Comparison of ENCODE assay signal across 15 cellular contexts in genomic region chr2:138494265-138494966, GRCh38. TPM values are rescaled to one million over a fixed set of nuclear protein-coding genes. Genes with fewer than 3 reads are reported as not detected.
DNase-seq lines count a peak whose midpoint lies in the region; FAIRE-seq and TF ChIP-seq lines count a peak whose summit lies in the region.
"Had no signal": no experiment of that assay in that cellular context is flagged by ENCODE, and none has a peak within 500 bp of the region (broad histone marks: within the 10 kb centered on the region; RNA-seq: fewer than 3 reads in every experiment).

No MANE protein-coding gene starts in this region.

- H3K79me2 ChIP-seq in H1 (ENCODE audit: control insufficient read depth in 1 of 2, insufficient read depth in 2 of 2, low read length in 2 of 2) (no peaks in the 10 kb centered on the region), mesendoderm (ENCODE audit: control insufficient read depth, insufficient read depth, low read length) (no peaks in the 10 kb centered on the region)

- no peak overlapping the region for H3K4me2 ChIP-seq in H1 (ENCODE audit: insufficient read depth in 1 of 2, low read depth in 2 of 2, low read length in 2 of 2)
- H3K4me2 ChIP-seq in mesendoderm (ENCODE audit: low read length) = no peak overlapping the region
- H3K4me2 ChIP-seq: GM23338 had no signal

- H2BK120ac ChIP-seq in H1 (replicated peaks; ENCODE audit: low read depth, low read length) (no peak overlapping the region), mesendoderm (ENCODE audit: low read depth, low read length) (no peak overlapping the region)

- CTCF ChIA-PET in Caco-2 (lab: Charles Lee) (interaction anchor here (1.2 kb wide), 1 partner anchor 293 kb away, joined by 4 read pairs; no protein-coding TSS in a partner anchor), H1 (lab: Charles Lee; ENCODE audit: partially characterized antibody) (no interaction called here)

- H3K4me3 Mint-ChIP-seq in Caco-2 (ENCODE audit: unreplicated experiment) = peak overlapping the region; percentile 13
- no peak overlapping the region for H3K4me3 Mint-ChIP-seq in activated T-helper 1 cell treated with anti-CD3 and anti-CD28 coated beads, Interleukin-12 subunit alpha, Interleukin-12 subunit beta, Interleukin-2, Interleukin-4 antibody, amounts not matched to agents 30 ng/mL and 10 ng/mL and 1 ng/mL, durations not matched to agents 14 hours and 24 hours and 36 hours
- H3K4me3 Mint-ChIP-seq: GM23338 had no signal

- H3K79me1 ChIP-seq in H1 (ENCODE audit: low read depth, low read length) (no peaks in the 10 kb centered on the region; the same call in 1 of the 2 replicates), mesendoderm (ENCODE audit: low read length) (no peaks in the 10 kb centered on the region)

- H3K9me3 Mint-ChIP-seq in Caco-2 (ENCODE audit: unreplicated experiment) = no peaks in the 10 kb centered on the region
- H3K9me3 Mint-ChIP-seq in activated T-helper 1 cell treated with anti-CD3 and anti-CD28 coated beads, Interleukin-12 subunit alpha, Interleukin-12 subunit beta, Interleukin-2, Interleukin-4 antibody, amounts not matched to agents 30 ng/mL and 10 ng/mL and 1 ng/mL, durations not matched to agents 14 hours and 24 hours and 36 hours = no peaks in the 10 kb centered on the region
- H3K9me3 Mint-ChIP-seq: GM23338 had no signal

- no peak overlapping the region for H2BK20ac ChIP-seq in H1 (ENCODE audit: low read length)

- H3K36me3 ChIP-seq in Caco-2 (ENCODE audit: control insufficient read depth, insufficient read depth, low read length) = no peaks in the 10 kb centered on the region
- H3K36me3 ChIP-seq in H1 (ENCODE audit: control insufficient read depth in 2 of 4, insufficient read depth in 4 of 4, low read length in 3 of 4) = no peaks in the 10 kb centered on the region; a peak in 1 of 8 replicates
- H3K36me3 ChIP-seq in mesendoderm (ENCODE audit: control insufficient read depth, insufficient read depth, low read length) = no peaks in the 10 kb centered on the region

- H2BK5ac ChIP-seq in H1 (ENCODE audit: low read depth, low read length) (no peak overlapping the region), mesendoderm (ENCODE audit: low read length) (no peak overlapping the region)

- peaks cover 0 to 1% of the 10 kb centered on the region in 2 experiments for H4K20me1 ChIP-seq in H1 (replicated peaks in 1 of 2; ENCODE audit: control insufficient read depth in 1 of 2, insufficient read depth in 2 of 2, low read length in 2 of 2)

- intact Hi-C loops in Caco-2 (cut with micrococcal nuclease; ENCODE audit: unreplicated experiment) = loop anchor here (2.0 to 10.0 kb wide), 5 partner anchors 72 to 580 kb away; no protein-coding TSS in a partner anchor
- intact Hi-C loops in activated T-helper 1 cell treated with anti-CD3 and anti-CD28 coated beads, Interleukin-12 subunit alpha, Interleukin-12 subunit beta, Interleukin-2, Interleukin-4 antibody, amounts not matched to agents 30 ng/mL and 10 ng/mL and 1 ng/mL, durations not matched to agents 14 hours and 24 hours and 36 hours (cut with micrococcal nuclease) = no loop called here

- H4K8ac ChIP-seq in H1 (ENCODE audit: extremely low read depth, insufficient read depth, low read length) = no peak overlapping the region; the same call in 1 of the 2 replicates
- H4K8ac ChIP-seq in mesendoderm (ENCODE audit: low read depth, low read length) = no peak overlapping the region

- peaks cover 70% of the 10 kb centered on the region for H3K4me1 ChIP-seq in Caco-2
- H3K4me1 ChIP-seq in H1 (replicated peaks in 1 of 4; ENCODE audit: control insufficient read depth in 3 of 4, insufficient read depth in 4 of 4, low read length in 3 of 4) = 0 out of 7 replicates have a peak, but pooled peaks cover 0 to 2% (median 0%) of the 10 kb centered on the region in 4 experiments
- H3K4me1 ChIP-seq in mesendoderm (ENCODE audit: control insufficient read depth, low read depth, low read length) = peaks cover 13% of the 10 kb centered on the region

- H3K27me3 ChIP-seq in Caco-2 (replicated peaks; ENCODE audit: control insufficient read depth, insufficient read depth, low read length) = no peaks in the 10 kb centered on the region
- no peaks in the 10 kb centered on the region for H3K27me3 ChIP-seq in H1 (replicated peaks in 1 of 4; ENCODE audit: control insufficient read depth in 3 of 4, extremely low read depth in 1 of 4, insufficient read depth in 3 of 4, low read length in 3 of 4)
- H3K27me3 ChIP-seq in mesendoderm (ENCODE audit: insufficient read depth, low read length, poor library complexity) = no peaks in the 10 kb centered on the region

- peak overlapping the region; percentile 36 for H3K27ac Mint-ChIP-seq in Caco-2 (ENCODE audit: unreplicated experiment)
- no peak overlapping the region for H3K27ac Mint-ChIP-seq in activated T-helper 1 cell treated with anti-CD3 and anti-CD28 coated beads, Interleukin-12 subunit alpha, Interleukin-12 subunit beta, Interleukin-2, Interleukin-4 antibody, amounts not matched to agents 30 ng/mL and 10 ng/mL and 1 ng/mL, durations not matched to agents 14 hours and 24 hours and 36 hours
- H3K27ac Mint-ChIP-seq: GM23338 had no signal

- H4K5ac ChIP-seq in H1 (ENCODE audit: insufficient read length, low read depth, low read length) (no peak overlapping the region), mesendoderm (ENCODE audit: low read length) (no peak overlapping the region)

- no peaks in the 10 kb centered on the region for H3K27me3 Mint-ChIP-seq in Caco-2 (ENCODE audit: insufficient read depth, unreplicated experiment)
- H3K27me3 Mint-ChIP-seq in activated T-helper 1 cell treated with anti-CD3 and anti-CD28 coated beads, Interleukin-12 subunit alpha, Interleukin-12 subunit beta, Interleukin-2, Interleukin-4 antibody, amounts not matched to agents 30 ng/mL and 10 ng/mL and 1 ng/mL, durations not matched to agents 14 hours and 24 hours and 36 hours (ENCODE audit: insufficient read depth) = no peaks in the 10 kb centered on the region

- H3K9ac ChIP-seq in H1 (replicated peaks in 1 of 4; ENCODE audit: extremely low read depth in 1 of 4, low read depth in 3 of 4, low read length in 3 of 4) = no peak overlapping the region
- no peak overlapping the region for H3K9ac ChIP-seq in mesendoderm (ENCODE audit: low read length)

- FAIRE-seq in H1 (lab: Jason Lieb, UNC) = no peak

- H3K27ac ChIP-seq in H1 (ENCODE audit: low read depth, low read length) = no peak overlapping the region
- no peak overlapping the region for H3K27ac ChIP-seq in mesendoderm (ENCODE audit: low read depth, low read length)
- H3K27ac ChIP-seq: C4-2B had no signal

- WGBS in H1 (ENCODE audit: extremely low coverage in 1 of 2, insufficient coverage in 1 of 2, insufficient read length in 1 of 2, insufficient replicate concordance in 2 of 2, low coverage in 1 of 2, low lambda C conversion rate in 2 of 2, missing lambda C conversion rate in 1 of 2), 2 experiments = 95% methylated on average over 2 of the region's 2 CpGs; no CpG with 5 or more reads in 1 of the 2 experiments
- WGBS in mesendoderm (ENCODE audit: extremely low coverage, insufficient coverage, low lambda C conversion rate) = no CpG with 5 or more reads among the region's 2 CpGs

- no peak overlapping the region for H3K18ac ChIP-seq in H1 (ENCODE audit: extremely low read depth, low read length)
- H3K18ac ChIP-seq in mesendoderm (ENCODE audit: low read length) = no peak overlapping the region

- no peak overlapping the region for H3K14ac ChIP-seq in H1 (ENCODE audit: insufficient read length)

- H2BK15ac ChIP-seq in H1 (ENCODE audit: low read length) (no peak overlapping the region), mesendoderm (replicated peaks; ENCODE audit: low read depth) (no peak overlapping the region)

- H3K4me1 Mint-ChIP-seq in Caco-2 (ENCODE audit: low read depth, unreplicated experiment) = peaks cover 39% of the 10 kb centered on the region
- peaks cover 8% of the 10 kb centered on the region for H3K4me1 Mint-ChIP-seq in activated T-helper 1 cell treated with anti-CD3 and anti-CD28 coated beads, Interleukin-12 subunit alpha, Interleukin-12 subunit beta, Interleukin-2, Interleukin-4 antibody, amounts not matched to agents 30 ng/mL and 10 ng/mL and 1 ng/mL, durations not matched to agents 14 hours and 24 hours and 36 hours (ENCODE audit: low read depth)

- no peak overlapping the region for H2AFZ ChIP-seq in H1 (ENCODE audit: low read length)
- H2AFZ ChIP-seq: GM23338 had no signal

- TF ChIP-seq CTCF in Caco-2 (IDR thresholded peaks at IDR 0.05; ENCODE audit: insufficient read depth in 1 of 2, low read depth in 1 of 2, low read length in 1 of 2, severe bottlenecking in 1 of 2, unreplicated experiment in 1 of 2) = no peak
- no peak for TF ChIP-seq CTCF in H1 (IDR thresholded peaks at IDR 0.05; ENCODE audit: control extremely low read depth in 1 of 3, insufficient read depth in 1 of 3, low read depth in 1 of 3, low read length in 3 of 3)

- POLR2A ChIA-PET in Caco-2 (lab: Charles Lee) (no interaction called here), H1 (lab: Charles Lee; ENCODE audit: partially characterized antibody) (interaction anchor here (0.7 kb wide), 1 partner anchor 875 kb away, joined by 3 read pairs; no protein-coding TSS in a partner anchor)

- H2AK5ac ChIP-seq in H1 (ENCODE audit: low read depth, low read length) (no peak overlapping the region), mesendoderm (ENCODE audit: low read length) (peak overlapping the region; percentile 63)

- DNase-seq in Caco-2 = peak; percentile 77 to 84
- DNase-seq in ELF-1 (ENCODE audit: low read depth, low spot score) = peak; percentile 45
- DNase-seq in H1 (ENCODE audit: low read depth in 1 of 2, low spot score in 2 of 2) = no peak
- DNase-seq in mesendoderm = no peak
- no peak for DNase-seq in activated T-helper 1 cell treated with anti-CD3 and anti-CD28 coated beads, Interleukin-12 subunit alpha, Interleukin-12 subunit beta, Interleukin-2, Interleukin-4 antibody, amounts not matched to agents 30 ng/mL and 10 ng/mL and 1 ng/mL, durations not matched to agents 14 hours and 24 hours and 36 hours (ENCODE audit: low spot score)
- DNase-seq in OCI-M1 (lab: John Stamatoyannopoulos, UW) = no peak
- DNase-seq in NCI-H1417 treated with DMSO at 0.1 percent for 48 hours (lab: John Stamatoyannopoulos, UW) = no peak
- DNase-seq: DMS79 treated with DMSO at 0.1 percent for 48 hours, NCI-H1092 treated with DMSO at 0.1 percent for 48 hours, NCI-H2081, NCI-H446 treated with DMSO at 0.1 percent for 48 hours, NCI-H69, Right ventricle myocardium superior had no signal

- TF ChIP-seq EP300 in H1 (IDR thresholded peaks at IDR 0.05; ENCODE audit: borderline replicate concordance in 1 of 2, low read depth in 2 of 2, low read length in 2 of 2) = no peak

- no peak for TF ChIP-seq POLR2A in H1 (IDR thresholded peaks at IDR 0.05; ENCODE audit: control extremely low read depth in 1 of 2, low read depth in 2 of 2, low read length in 2 of 2)

- no peak for TF ChIP-seq RAD21 in H1 (IDR thresholded peaks at IDR 0.05 in 1 of 2, conservative IDR thresholded peaks at IDR 0.05 in 1 of 2; ENCODE audit: low read depth in 2 of 2, low read length in 2 of 2)

- H3K4me3 ChIP-seq in Caco-2 (ENCODE audit: low read depth, low read length) (no peak overlapping the region), H1 (ENCODE audit: extremely low read depth in 1 of 4, insufficient read depth in 2 of 4, low read depth in 3 of 4, low read length in 4 of 4) (no peak overlapping the region), mesendoderm (ENCODE audit: low read length) (no peak overlapping the region)
- H3K4me3 ChIP-seq: GM23338 had no signal

- no peak overlapping the region for H4K91ac ChIP-seq in H1 (replicated peaks; ENCODE audit: insufficient read length, low read length)

- BruUV-seq in Caco-2 (replicated peaks; lab: Mats Ljungman, UMichigan) = no TSS peak

- H3K56ac ChIP-seq in H1 (replicated peaks; ENCODE audit: insufficient read length, low read depth, low read length) (no peak overlapping the region), mesendoderm (ENCODE audit: low read length) (peak overlapping the region; percentile 74)

- H3K23ac ChIP-seq in H1 (ENCODE audit: insufficient read length) (no peak overlapping the region), mesendoderm (ENCODE audit: low read length) (no peak overlapping the region)

- H3K9me3 ChIP-seq in Caco-2 (no peaks in the 10 kb centered on the region), H1 (ENCODE audit: insufficient read depth in 2 of 2, low read depth in 1 of 2, low read length in 1 of 2) (no peaks in the 10 kb centered on the region)

- H3K36me3 Mint-ChIP-seq in Caco-2 (ENCODE audit: insufficient read depth, unreplicated experiment) = peaks cover 14% of the 10 kb centered on the region
- H3K36me3 Mint-ChIP-seq in activated T-helper 1 cell treated with anti-CD3 and anti-CD28 coated beads, Interleukin-12 subunit alpha, Interleukin-12 subunit beta, Interleukin-2, Interleukin-4 antibody, amounts not matched to agents 30 ng/mL and 10 ng/mL and 1 ng/mL, durations not matched to agents 14 hours and 24 hours and 36 hours (ENCODE audit: low read depth) = no peaks in the 10 kb centered on the region

- H3K23me2 ChIP-seq in H1 (ENCODE audit: low read depth, low read length) = no peaks in the 10 kb centered on the region; the same call in 1 of the 2 replicates

- no peak overlapping the region for H2BK12ac ChIP-seq in H1 (ENCODE audit: low read depth, low read length)

- peak overlapping the region; percentile 59 for H3K4ac ChIP-seq in H1 (replicated peaks; ENCODE audit: insufficient read length, low read depth, low read length)
- H3K4ac ChIP-seq in mesendoderm (ENCODE audit: low read depth, low read length) = no peak overlapping the region

RNA-seq across cellular contexts. Expression of gene SPOPL, which starts 7.2 kb away (rescaled TPM):
- 31.6 and 32.9 TPM in 2 replicates for total RNA-seq in Caco-2 (2022)
- total RNA-seq in H1 (2021; fragmentation: NEBNext Ultra II Directional; extraction: Animal tissue kit (Norgen Biotek cat#: 25700)) = 13.0 and 14.5 TPM in 2 replicates
- 1.9 and 2.2 TPM in 2 replicates for polyA plus RNA-seq in H1 (2011; rRNA removed)
- polyA plus RNA-seq in H1 (2011; cell fraction: cytosol; rRNA removed) = 2.8 TPM
- polyA plus RNA-seq in H1 (2011; cell fraction: nucleus; rRNA removed) = 7.3 TPM
- polyA plus RNA-seq in H1 (2012, experiment 1 of 2) = 4.1 to 9.1 TPM (median 5.4 TPM) in 4 replicates
- polyA plus RNA-seq in H1 (2012, experiment 2 of 2) = 0.22 TPM
- polyA plus RNA-seq in H1 (2013, experiment 1 of 2) = 5.6 TPM
- 5.1 TPM for polyA plus RNA-seq in H1 (2013, experiment 2 of 2)
- polyA minus RNA-seq in H1 (2011; rRNA and poly(A)+ RNA removed) = 7.1 and 11.8 TPM in 2 replicates
- polyA minus RNA-seq in H1 (2011; cell fraction: cytosol; rRNA and poly(A)+ RNA removed) = 4.8 TPM
- 27.9 TPM for polyA minus RNA-seq in H1 (2011; cell fraction: nucleus; rRNA and poly(A)+ RNA removed)
- polyA plus RNA-seq in mesendoderm (2013, experiment 1 of 2) = 6.4 TPM
- 7.4 TPM for polyA plus RNA-seq in mesendoderm (2013, experiment 2 of 2)
- total RNA-seq in activated T-helper 1 cell treated with anti-CD3 and anti-CD28 coated beads, Interleukin-12 subunit alpha, Interleukin-12 subunit beta, Interleukin-2, Interleukin-4 antibody, amounts not matched to agents 30 ng/mL and 10 ng/mL and 1 ng/mL, durations not matched to agents 14 hours and 24 hours and 36 hours = 19.6 and 20.2 TPM in 2 replicates

Comparison
In these comparisons a context has a peak if more than half of its experiments do, and no peak if none do; other contexts are left out.
1. DNase-seq: peak in Caco-2 (2 of 2) and ELF-1 (single experiment); none in H1 (0 of 2), mesendoderm (single experiment), activated T-helper 1 cell treated with anti-CD3 and anti-CD28 coated beads, Interleukin-12 subunit alpha, Interleukin-12 subunit beta, Interleukin-2, Interleukin-4 antibody, amounts not matched to agents 30 ng/mL and 10 ng/mL and 1 ng/mL, durations not matched to agents 14 hours and 24 hours and 36 hours (single experiment), OCI-M1 (single experiment) and NCI-H1417 treated with DMSO at 0.1 percent for 48 hours (single experiment).